24 cellular contexts compared by ENCODE assay signal in the genomic region with DNA sequence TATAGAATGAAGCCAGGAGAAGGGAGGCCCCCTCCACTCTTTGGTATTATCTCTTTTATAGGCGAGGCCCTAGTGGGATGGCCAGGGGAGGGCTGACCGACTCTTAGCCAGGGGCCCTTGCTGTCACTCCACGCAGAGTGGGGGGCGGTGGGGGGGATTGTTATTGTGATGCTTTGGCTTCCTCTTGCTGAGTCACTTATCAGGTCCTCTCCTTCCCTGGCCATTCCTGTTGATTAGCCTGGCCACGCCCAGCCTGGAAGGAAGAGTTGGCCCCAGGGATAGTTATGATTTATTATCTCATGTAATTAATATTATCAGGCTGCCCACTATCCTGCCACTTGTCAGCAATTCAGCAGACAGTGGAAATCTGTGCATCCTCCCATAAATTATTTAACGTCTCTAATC. TPM values are rescaled to one million over a fixed set of nuclear protein-coding genes. Genes with fewer than 3 reads are reported as not detected.
DNase-seq lines count a peak whose midpoint lies in the region; ATAC-seq, FAIRE-seq and TF ChIP-seq lines count a peak whose summit lies in the region.
"Had no signal": no experiment of that assay in that cellular context is flagged by ENCODE, and none has a peak within 500 bp of the region (broad histone marks: within the 10 kb centered on the region; RNA-seq: fewer than 3 reads in every experiment).

No MANE protein-coding gene starts in this region.

- H4K91ac ChIP-seq in H9 (ENCODE audit: insufficient read length, low read depth, low read length) (no peak overlapping the region), mesenchymal stem cell (ENCODE audit: low read length) (no peak overlapping the region)

- TF ChIP-seq CTCF in SK-N-SH (IDR thresholded peaks at IDR 0.05) (no peak), endothelial cell of umbilical vein (IDR thresholded peaks at IDR 0.05; ENCODE audit: extremely low read depth in 1 of 2, insufficient read depth in 1 of 2, low read depth in 1 of 2, low read length in 2 of 2) (no peak), H9 (conservative IDR thresholded peaks at IDR 0.05) (no peak)

- H3K36me3 ChIP-seq in SK-N-SH (replicated peaks in 1 of 2; ENCODE audit: control insufficient read depth in 1 of 2, insufficient read depth in 2 of 2, low read length in 1 of 2) (peaks cover 0 to 7% of the 10 kb centered on the region in 2 experiments), endothelial cell of umbilical vein (ENCODE audit: control insufficient read depth in 2 of 2, extremely low read depth in 1 of 2, insufficient read depth in 2 of 2, low read length in 2 of 2) (no peaks in the 10 kb centered on the region), mesenchymal stem cell (ENCODE audit: control insufficient read depth in 1 of 2, insufficient read depth in 2 of 2, low read depth in 1 of 2, low read length in 2 of 2) (peaks cover 0 to 7% of the 10 kb centered on the region in 2 experiments)
- H3K36me3 ChIP-seq: HAP-1 had no signal

- no peak overlapping the region for H3K23ac ChIP-seq in H9 (ENCODE audit: insufficient read length, low read depth, low read length)
- no peak overlapping the region for H3K23ac ChIP-seq in mesenchymal stem cell (ENCODE audit: low read length in 2 of 2)

- H2BK120ac ChIP-seq in H9 (ENCODE audit: low read depth, low read length, poor library complexity, severe bottlenecking) = no peak overlapping the region
- no peak overlapping the region for H2BK120ac ChIP-seq in mesenchymal stem cell (ENCODE audit: low read depth, low read length)

- no peak overlapping the region for H3K56ac ChIP-seq in H9 (ENCODE audit: insufficient read length, low read depth, low read length)

- peaks cover 0 to 15% (median 10%) of the 10 kb centered on the region in 3 experiments; a peak in 5 of 7 replicates for H3K36me3 Mint-ChIP-seq in H9 (ENCODE audit: insufficient read depth in 1 of 3, low read depth in 3 of 3)

- peak in 1 of 2 experiments; percentile 31; a peak in 1 of 4 replicates for TF ChIP-seq EP300 in SK-N-SH (IDR thresholded peaks at IDR 0.05; ENCODE audit: borderline replicate concordance in 1 of 2, low read depth in 1 of 2, low read length in 1 of 2)

- peaks cover 0 to 12% of the 10 kb centered on the region in 2 experiments; a peak in 1 of 4 replicates for H3K4me1 ChIP-seq in SK-N-SH (ENCODE audit: control insufficient read depth in 1 of 2, insufficient read depth in 2 of 2, low read depth in 1 of 2, low read length in 1 of 2)
- peaks cover 7% of the 10 kb centered on the region for H3K4me1 ChIP-seq in endothelial cell of umbilical vein (ENCODE audit: control insufficient read depth, extremely low read depth, insufficient read depth, low read length)
- H3K4me1 ChIP-seq in H9 (ENCODE audit: insufficient read depth, low read length) = peaks cover 2% of the 10 kb centered on the region; the same call in 1 of the 2 replicates
- peaks cover 17% of the 10 kb centered on the region for H3K4me1 ChIP-seq in mesenchymal stem cell (ENCODE audit: control insufficient read depth, insufficient read depth, low read depth, low read length)

- H3K4me3 Mint-ChIP-seq in H9 = no peak overlapping the region

- WGBS in SK-N-SH (ENCODE audit: low lambda C conversion rate) = 88% methylated on average over 4 of the region's 6 CpGs
- no CpG with 5 or more reads among the region's 6 CpGs for WGBS in H9 (ENCODE audit: extremely low coverage, insufficient read length, low lambda C conversion rate)
- WGBS in mesenchymal stem cell = 55% methylated on average over 4 of the region's 6 CpGs

- ATAC-seq in SK-N-SH treated with all-trans-retinoic acid at 6 μM for 48 hours = no peak

- H3K79me1 ChIP-seq in H9 (ENCODE audit: insufficient read depth, low read depth, low read length, poor library complexity, severe bottlenecking) = no peaks in the 10 kb centered on the region
- H3K79me1 ChIP-seq in mesenchymal stem cell (replicated peaks; ENCODE audit: low read length, poor library complexity, severe bottlenecking) = no peaks in the 10 kb centered on the region

- dilution Hi-C loops in endothelial cell of umbilical vein (cut with MboI; ENCODE audit: extremely low pct_ligation_motif_present, low sequenced_read_pairs) = no loop called here

- H3K27me3 ChIP-seq in SK-N-SH (ENCODE audit: insufficient read depth) (no peaks in the 10 kb centered on the region), endothelial cell of umbilical vein (ENCODE audit: control insufficient read depth in 2 of 2, insufficient read depth in 2 of 2, low read length in 2 of 2) (no peaks in the 10 kb centered on the region), H9 (ENCODE audit: insufficient read depth, low read length) (no peaks in the 10 kb centered on the region), mesenchymal stem cell (ENCODE audit: control insufficient read depth in 1 of 2, insufficient read depth in 1 of 2, low read length in 2 of 2) (no peaks in the 10 kb centered on the region)

- no TSS peak for BruUV-seq in endothelial cell of umbilical vein (replicated peaks; lab: Mats Ljungman, UMichigan)

- H3K18ac ChIP-seq in H9 (ENCODE audit: insufficient read length, low read depth, low read length) = no peak overlapping the region
- H3K18ac ChIP-seq in mesenchymal stem cell (ENCODE audit: low read depth in 1 of 2, low read length in 2 of 2) = no peak overlapping the region

- H3K79me2 ChIP-seq in SK-N-SH (ENCODE audit: insufficient read depth) = no peaks in the 10 kb centered on the region
- no peaks in the 10 kb centered on the region for H3K79me2 ChIP-seq in endothelial cell of umbilical vein (ENCODE audit: control insufficient read depth, insufficient read depth, low read length)
- H3K79me2 ChIP-seq in H9 (ENCODE audit: insufficient read depth, low read length) = no peaks in the 10 kb centered on the region

- no peak for TF ChIP-seq RAD21 in SK-N-SH (IDR thresholded peaks at IDR 0.05; ENCODE audit: low read length)

- H3K9me3 ChIP-seq in SK-N-SH (peaks cover 8% of the 10 kb centered on the region; the same call in 1 of the 2 replicates), endothelial cell of umbilical vein (replicated peaks; ENCODE audit: control insufficient read depth, insufficient read depth, low read length) (no peaks in the 10 kb centered on the region), H9 (ENCODE audit: control insufficient read depth, low read depth, low read length) (no peaks in the 10 kb centered on the region), mesenchymal stem cell (ENCODE audit: control insufficient read depth, low read length) (peaks cover 8% of the 10 kb centered on the region)

- CTCF ChIA-PET in SK-N-SH (lab: Yijun Ruan, JAX) = interaction anchor here (1.7 kb wide), 1 partner anchor 343 kb away, joined by 5 read pairs; no protein-coding TSS in a partner anchor
- CTCF ChIA-PET in endothelial cell of umbilical vein (lab: Charles Lee) = no interaction called here

- H2AK5ac ChIP-seq in H9 (ENCODE audit: insufficient read length, low read length) (no peak overlapping the region), mesenchymal stem cell (ENCODE audit: low read length, severe bottlenecking) (no peak overlapping the region)

- no peak overlapping the region for H3K4ac ChIP-seq in H9 (ENCODE audit: low read depth, low read length)
- H3K4ac ChIP-seq in mesenchymal stem cell (ENCODE audit: low read depth in 1 of 2, low read length in 2 of 2) = no peak overlapping the region

- H2BK5ac ChIP-seq in H9 (ENCODE audit: insufficient read length, low read length) (no peak overlapping the region), mesenchymal stem cell (ENCODE audit: low read depth, low read length, poor library complexity, severe bottlenecking) (no peak overlapping the region)

- peaks cover 5 to 6% of the 10 kb centered on the region in 2 experiments; a peak in 3 of 5 replicates for H3K9me3 Mint-ChIP-seq in H9

- intact Hi-C loops in endothelial cell of umbilical vein (cut with micrococcal nuclease) (no loop called here), head of caudate nucleus (cut with DNase I) (no loop called here)

- H2BK12ac ChIP-seq in H9 (ENCODE audit: insufficient read length, low read depth, low read length) (no peak overlapping the region), mesenchymal stem cell (ENCODE audit: low read length in 2 of 2) (no peak overlapping the region)

- no peak overlapping the region for H3T11ph ChIP-seq in H9 (ENCODE audit: low read length)

- POLR2A ChIA-PET in SK-N-SH (lab: Yijun Ruan, JAX) (no interaction called here), endothelial cell of umbilical vein (lab: Charles Lee) (no interaction called here)

- H4K20me1 ChIP-seq in SK-N-SH (ENCODE audit: insufficient read depth) (no peaks in the 10 kb centered on the region), endothelial cell of umbilical vein (replicated peaks; ENCODE audit: control insufficient read depth, extremely low read depth, insufficient read depth, low read length) (no peaks in the 10 kb centered on the region), H9 (ENCODE audit: control insufficient read depth, insufficient read depth, insufficient read length) (no peaks in the 10 kb centered on the region)

- no peaks in the 10 kb centered on the region for H3K9me2 ChIP-seq in SK-N-SH

- peaks cover 18 to 20% of the 10 kb centered on the region in 2 experiments for H3K4me1 Mint-ChIP-seq in H9

- H3K23me2 ChIP-seq in H9 (ENCODE audit: insufficient read length, low read depth, low read length, poor library complexity, severe bottlenecking) = no peaks in the 10 kb centered on the region

- H4K8ac ChIP-seq in H9 (replicated peaks; ENCODE audit: insufficient read length, low read depth, low read length) (no peak overlapping the region), mesenchymal stem cell (ENCODE audit: low read length) (no peak overlapping the region)

- no peak for TF ChIP-seq POLR2A in endothelial cell of umbilical vein (IDR thresholded peaks at IDR 0.05; ENCODE audit: low read depth, low read length)

- H3K14ac ChIP-seq in H9 (ENCODE audit: insufficient read depth, low read length) (no peak overlapping the region), mesenchymal stem cell (ENCODE audit: low read length in 2 of 2) (no peak overlapping the region)

- no peak for FAIRE-seq in endothelial cell of umbilical vein (lab: Jason Lieb, UNC)

- H4K5ac ChIP-seq in H9 (ENCODE audit: insufficient read length, low read depth, low read length) = no peak overlapping the region

- H3K9ac ChIP-seq in SK-N-SH (no peak overlapping the region), endothelial cell of umbilical vein (replicated peaks; ENCODE audit: extremely low read depth, insufficient read depth, low read length) (no peak overlapping the region), H9 (ENCODE audit: extremely low read depth, insufficient read length, low read length) (no peak overlapping the region), mesenchymal stem cell (ENCODE audit: low read length) (no peak overlapping the region)

- no peak overlapping the region for H3K4me3 ChIP-seq in SK-N-SH (ENCODE audit: low read depth in 2 of 2, low read length in 1 of 2)
- H3K4me3 ChIP-seq in endothelial cell of umbilical vein (replicated peaks in 1 of 3; ENCODE audit: insufficient read depth in 1 of 3, low read depth in 1 of 3, low read length in 3 of 3) = no peak overlapping the region
- no peak overlapping the region for H3K4me3 ChIP-seq in mesenchymal stem cell (ENCODE audit: insufficient read depth in 1 of 2, low read depth in 1 of 2, low read length in 2 of 2)
- H3K4me3 ChIP-seq: HAP-1, PC-9, SK-N-MC had no signal

- H2AFZ ChIP-seq in SK-N-SH (ENCODE audit: low read depth) (no peak overlapping the region), endothelial cell of umbilical vein (ENCODE audit: low read depth, low read length) (no peak overlapping the region), H9 (ENCODE audit: low read length) (no peak overlapping the region), mesenchymal stem cell (ENCODE audit: low read depth, low read length) (no peak overlapping the region)
- H2AFZ ChIP-seq: PC-9 had no signal

- H3K27ac ChIP-seq in SK-N-SH (ENCODE audit: low read depth in 2 of 2, low read length in 1 of 2) (no peak overlapping the region), endothelial cell of umbilical vein (ENCODE audit: insufficient read depth, low read depth, low read length) (no peak overlapping the region), H9 (ENCODE audit: insufficient read length, low read depth, low read length) (no peak overlapping the region), mesenchymal stem cell (ENCODE audit: low read length, poor library complexity, severe bottlenecking) (no peak overlapping the region)
- H3K27ac ChIP-seq: 22Rv1, C4-2B, PC-9, RWPE1, SK-N-MC had no signal

- H2BK20ac ChIP-seq in H9 (ENCODE audit: low read depth, low read length, poor library complexity, severe bottlenecking) = no peak overlapping the region

- H3K9me1 ChIP-seq in endothelial cell of umbilical vein (replicated peaks; ENCODE audit: control insufficient read depth, extremely low read depth, insufficient read depth, low read length) = no peaks in the 10 kb centered on the region

- DNase-seq in SK-N-SH = peak; percentile 45
- peak; percentile 49 for DNase-seq in OCI-M2 (lab: John Stamatoyannopoulos, UW; ENCODE audit: unreplicated experiment)
- DNase-seq in endothelial cell of umbilical vein (ENCODE audit: low read depth, low spot score) = peak; percentile 16
- DNase-seq in H9 = no peak
- DNase-seq in mesenchymal stem cell = no peak
- no peak for DNase-seq in AG08396 (ENCODE audit: low spot score)
- no peak for DNase-seq in head of caudate nucleus
- DNase-seq: AML-193, EL, KG1, NCI-H1092 treated with DMSO at 0.1 percent for 48 hours, NCI-H1436 treated with DMSO at 0.1 percent for 48 hours, NCI-H1930, NCI-H345, NCI-H524 treated with DMSO at 0.1 percent for 48 hours, PC-9, SHP77 treated with DMSO at 0.1 percent for 48 hours had no signal

- no peak overlapping the region for H2BK15ac ChIP-seq in H9 (ENCODE audit: low read depth, low read length)
- H2BK15ac ChIP-seq in mesenchymal stem cell (ENCODE audit: low read depth, poor library complexity, severe bottlenecking) = no peak overlapping the region

- H3K4me2 ChIP-seq in SK-N-SH = no peak overlapping the region
- H3K4me2 ChIP-seq in endothelial cell of umbilical vein (ENCODE audit: insufficient read depth, low read length) = no peak overlapping the region
- H3K4me2 ChIP-seq in H9 (ENCODE audit: insufficient read depth, insufficient read length, low read length) = no peak overlapping the region
- H3K4me2 ChIP-seq in mesenchymal stem cell (ENCODE audit: low read length, poor library complexity, severe bottlenecking) = no peak overlapping the region
- H3K4me2 ChIP-seq: PC-9 had no signal

- no peak overlapping the region for H3K27ac Mint-ChIP-seq in H9

- no peaks in the 10 kb centered on the region for H3F3A ChIP-seq in SK-N-SH (replicated peaks; ENCODE audit: insufficient read depth)

- H3K27me3 Mint-ChIP-seq in H9 (ENCODE audit: low read depth) = no peaks in the 10 kb centered on the region; the same call in 1 of the 2 replicates

RNA-seq across cellular contexts. Expression of a gene that starts 25.5 kb away (rescaled TPM):
- polyA plus RNA-seq in SK-N-SH (2012; rRNA removed) = 0.18 and 0.26 TPM in 2 replicates
- 0.09 TPM in 2 replicates for polyA plus RNA-seq in SK-N-SH (2012; cell fraction: cytosol; rRNA removed)
- 1.3 and 2.3 TPM in 2 replicates for polyA plus RNA-seq in SK-N-SH (2012; cell fraction: nucleus; rRNA removed)
- 0.09 and 0.15 TPM in 2 replicates for total RNA-seq in endothelial cell of umbilical vein
- polyA plus RNA-seq in endothelial cell of umbilical vein = 0.05 and 0.06 TPM in 2 replicates
- polyA plus RNA-seq in endothelial cell of umbilical vein (2011; cell fraction: cytosol; rRNA removed) = 0.03 and 0.06 TPM in 2 replicates
- 0.17 and 0.25 TPM in 2 replicates for polyA plus RNA-seq in endothelial cell of umbilical vein (2011; cell fraction: nucleus; rRNA removed)
- polyA plus RNA-seq in endothelial cell of umbilical vein (2012) = 0.07 TPM in 1 of 2 replicates, not detected in the other
- 0.13 and 0.15 TPM in 2 replicates for polyA minus RNA-seq in endothelial cell of umbilical vein
- polyA minus RNA-seq in endothelial cell of umbilical vein (2011; cell fraction: cytosol; rRNA and poly(A)+ RNA removed) = 0.41 TPM
- polyA minus RNA-seq in endothelial cell of umbilical vein (2011; cell fraction: nucleus; rRNA and poly(A)+ RNA removed) = 0.19 and 0.58 TPM in 2 replicates
- total RNA-seq in H9 (2021) = 0.13 TPM in 2 replicates
- polyA plus RNA-seq in mesenchymal stem cell (2013, experiment 1 of 2) = 0.06 TPM
- polyA plus RNA-seq in mesenchymal stem cell (2013, experiment 2 of 2) = 0.08 TPM

RNA-seq across cellular contexts. Expression of a gene that starts 40.0 kb away (rescaled TPM):
- polyA plus RNA-seq in SK-N-SH (2012; rRNA removed) (not detected in 2 replicates), endothelial cell of umbilical vein (not detected in 2 replicates)
- polyA plus RNA-seq in SK-N-SH (2012; cell fraction: cytosol; rRNA removed) = not detected in 2 replicates
- polyA plus RNA-seq in SK-N-SH (2012; cell fraction: nucleus; rRNA removed) = not detected in 2 replicates
- total RNA-seq in endothelial cell of umbilical vein (not detected in 2 replicates), H9 (2021) (not detected in 2 replicates)
- polyA plus RNA-seq in endothelial cell of umbilical vein (2011; cell fraction: cytosol; rRNA removed) = not detected in 2 replicates
- not detected in 2 replicates for polyA plus RNA-seq in endothelial cell of umbilical vein (2011; cell fraction: nucleus; rRNA removed)
- not detected in 2 replicates for polyA plus RNA-seq in endothelial cell of umbilical vein (2012)
- polyA minus RNA-seq in endothelial cell of umbilical vein = not detected in 2 replicates
- polyA minus RNA-seq in endothelial cell of umbilical vein (2011; cell fraction: cytosol; rRNA and poly(A)+ RNA removed) = 1,914 TPM
- not detected in 2 replicates for polyA minus RNA-seq in endothelial cell of umbilical vein (2011; cell fraction: nucleus; rRNA and poly(A)+ RNA removed)
- not detected for polyA plus RNA-seq in mesenchymal stem cell (2013, experiment 1 of 2)
- polyA plus RNA-seq in mesenchymal stem cell (2013, experiment 2 of 2) = not detected
- total RNA-seq: HT-29, PC-9 had no signal

Comparison
In these comparisons a context has a peak if more than half of its experiments do, and no peak if none do; other contexts are left out.
1. DNase-seq: peak in SK-N-SH (single experiment), OCI-M2 (single experiment) and endothelial cell of umbilical vein (single experiment); none in H9 (single experiment), mesenchymal stem cell (single experiment), AG08396 (single experiment) and head of caudate nucleus (0 of 42).